Comparison of ENCODE assay signal across 2 cellular contexts in the genomic region with DNA sequence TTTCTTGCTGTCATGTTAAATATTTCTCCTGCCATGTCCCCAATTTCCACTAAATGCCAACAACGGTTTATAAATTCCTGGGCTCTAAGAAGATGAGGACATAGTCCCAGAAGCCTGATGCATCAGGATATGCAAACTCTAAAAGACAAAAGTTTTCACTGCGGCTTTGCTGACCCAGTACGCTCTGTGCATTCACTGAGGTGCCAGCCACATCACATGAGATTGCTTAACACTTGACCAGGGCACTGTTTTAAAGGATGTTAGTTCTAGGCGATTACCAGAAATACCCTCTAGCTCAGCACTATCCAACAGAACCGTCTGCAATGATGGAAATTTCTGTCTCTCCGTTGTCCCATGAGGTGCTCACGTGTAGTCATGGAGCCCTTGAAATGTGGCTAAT.
TF ChIP-seq lines count a peak whose summit lies in the region.

No MANE protein-coding gene starts in this region.

TF ChIP-seq in GM23338, 12 proteins besides CTCF, POLR2A, EP300 and RAD21:
- TF ChIP-seq, protein P1, sequence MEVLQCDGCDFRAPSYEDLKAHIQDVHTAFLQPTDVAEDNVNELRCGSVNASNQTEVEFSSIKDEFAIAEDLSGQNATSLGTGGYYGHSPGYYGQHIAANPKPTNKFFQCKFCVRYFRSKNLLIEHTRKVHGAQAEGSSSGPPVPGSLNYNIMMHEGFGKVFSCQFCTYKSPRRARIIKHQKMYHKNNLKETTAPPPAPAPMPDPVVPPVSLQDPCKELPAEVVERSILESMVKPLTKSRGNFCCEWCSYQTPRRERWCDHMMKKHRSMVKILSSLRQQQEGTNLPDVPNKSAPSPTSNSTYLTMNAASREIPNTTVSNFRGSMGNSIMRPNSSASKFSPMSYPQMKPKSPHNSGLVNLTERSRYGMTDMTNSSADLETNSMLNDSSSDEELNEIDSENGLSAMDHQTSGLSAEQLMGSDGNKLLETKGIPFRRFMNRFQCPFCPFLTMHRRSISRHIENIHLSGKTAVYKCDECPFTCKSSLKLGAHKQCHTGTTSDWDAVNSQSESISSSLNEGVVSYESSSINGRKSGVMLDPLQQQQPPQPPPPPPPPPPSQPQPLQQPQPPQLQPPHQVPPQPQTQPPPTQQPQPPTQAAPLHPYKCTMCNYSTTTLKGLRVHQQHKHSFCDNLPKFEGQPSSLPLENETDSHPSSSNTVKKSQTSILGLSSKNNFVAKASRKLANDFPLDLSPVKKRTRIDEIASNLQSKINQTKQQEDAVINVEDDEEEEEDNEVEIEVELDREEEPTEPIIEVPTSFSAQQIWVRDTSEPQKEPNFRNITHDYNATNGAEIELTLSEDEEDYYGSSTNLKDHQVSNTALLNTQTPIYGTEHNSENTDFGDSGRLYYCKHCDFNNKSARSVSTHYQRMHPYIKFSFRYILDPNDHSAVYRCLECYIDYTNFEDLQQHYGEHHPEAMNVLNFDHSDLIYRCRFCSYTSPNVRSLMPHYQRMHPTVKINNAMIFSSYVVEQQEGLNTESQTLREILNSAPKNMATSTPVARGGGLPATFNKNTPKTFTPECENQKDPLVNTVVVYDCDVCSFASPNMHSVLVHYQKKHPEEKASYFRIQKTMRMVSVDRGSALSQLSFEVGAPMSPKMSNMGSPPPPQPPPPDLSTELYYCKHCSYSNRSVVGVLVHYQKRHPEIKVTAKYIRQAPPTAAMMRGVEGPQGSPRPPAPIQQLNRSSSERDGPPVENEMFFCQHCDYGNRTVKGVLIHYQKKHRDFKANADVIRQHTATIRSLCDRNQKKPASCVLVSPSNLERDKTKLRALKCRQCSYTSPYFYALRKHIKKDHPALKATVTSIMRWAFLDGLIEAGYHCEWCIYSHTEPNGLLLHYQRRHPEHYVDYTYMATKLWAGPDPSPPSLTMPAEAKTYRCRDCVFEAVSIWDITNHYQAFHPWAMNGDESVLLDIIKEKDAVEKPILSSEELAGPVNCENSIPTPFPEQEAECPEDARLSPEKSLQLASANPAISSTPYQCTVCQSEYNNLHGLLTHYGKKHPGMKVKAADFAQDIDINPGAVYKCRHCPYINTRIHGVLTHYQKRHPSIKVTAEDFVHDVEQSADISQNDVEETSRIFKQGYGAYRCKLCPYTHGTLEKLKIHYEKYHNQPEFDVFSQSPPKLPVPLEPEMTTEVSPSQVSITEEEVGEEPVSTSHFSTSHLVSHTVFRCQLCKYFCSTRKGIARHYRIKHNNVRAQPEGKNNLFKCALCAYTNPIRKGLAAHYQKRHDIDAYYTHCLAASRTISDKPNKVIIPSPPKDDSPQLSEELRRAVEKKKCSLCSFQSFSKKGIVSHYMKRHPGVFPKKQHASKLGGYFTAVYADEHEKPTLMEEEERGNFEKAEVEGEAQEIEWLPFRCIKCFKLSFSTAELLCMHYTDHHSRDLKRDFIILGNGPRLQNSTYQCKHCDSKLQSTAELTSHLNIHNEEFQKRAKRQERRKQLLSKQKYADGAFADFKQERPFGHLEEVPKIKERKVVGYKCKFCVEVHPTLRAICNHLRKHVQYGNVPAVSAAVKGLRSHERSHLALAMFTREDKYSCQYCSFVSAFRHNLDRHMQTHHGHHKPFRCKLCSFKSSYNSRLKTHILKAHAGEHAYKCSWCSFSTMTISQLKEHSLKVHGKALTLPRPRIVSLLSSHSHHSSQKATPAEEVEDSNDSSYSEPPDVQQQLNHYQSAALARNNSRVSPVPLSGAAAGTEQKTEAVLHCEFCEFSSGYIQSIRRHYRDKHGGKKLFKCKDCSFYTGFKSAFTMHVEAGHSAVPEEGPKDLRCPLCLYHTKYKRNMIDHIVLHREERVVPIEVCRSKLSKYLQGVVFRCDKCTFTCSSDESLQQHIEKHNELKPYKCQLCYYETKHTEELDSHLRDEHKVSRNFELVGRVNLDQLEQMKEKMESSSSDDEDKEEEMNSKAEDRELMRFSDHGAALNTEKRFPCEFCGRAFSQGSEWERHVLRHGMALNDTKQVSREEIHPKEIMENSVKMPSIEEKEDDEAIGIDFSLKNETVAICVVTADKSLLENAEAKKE (CRISPR knock-in tag; IDR thresholded peaks at IDR 0.05): no peak
- TF ChIP-seq NANOG (IDR thresholded peaks at IDR 0.05; ENCODE audit: borderline replicate concordance): no peak
- TF ChIP-seq, protein P2, sequence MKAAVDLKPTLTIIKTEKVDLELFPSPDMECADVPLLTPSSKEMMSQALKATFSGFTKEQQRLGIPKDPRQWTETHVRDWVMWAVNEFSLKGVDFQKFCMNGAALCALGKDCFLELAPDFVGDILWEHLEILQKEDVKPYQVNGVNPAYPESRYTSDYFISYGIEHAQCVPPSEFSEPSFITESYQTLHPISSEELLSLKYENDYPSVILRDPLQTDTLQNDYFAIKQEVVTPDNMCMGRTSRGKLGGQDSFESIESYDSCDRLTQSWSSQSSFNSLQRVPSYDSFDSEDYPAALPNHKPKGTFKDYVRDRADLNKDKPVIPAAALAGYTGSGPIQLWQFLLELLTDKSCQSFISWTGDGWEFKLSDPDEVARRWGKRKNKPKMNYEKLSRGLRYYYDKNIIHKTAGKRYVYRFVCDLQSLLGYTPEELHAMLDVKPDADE (IDR thresholded peaks at IDR 0.05): no peak
- no peak for TF ChIP-seq CREB1 (CRISPR knock-in tag; IDR thresholded peaks at IDR 0.05; ENCODE audit: low read depth)
- TF ChIP-seq EZH2phosphoT487 (IDR thresholded peaks at IDR 0.05; ENCODE audit: unreplicated experiment): no peak
- no peak for TF ChIP-seq ZNF331 (CRISPR knock-in tag; IDR thresholded peaks at IDR 0.05; ENCODE audit: low read depth)
- no peak for TF ChIP-seq STAT1 (IDR thresholded peaks at IDR 0.05; ENCODE audit: unreplicated experiment)
- TF ChIP-seq, protein P3, sequence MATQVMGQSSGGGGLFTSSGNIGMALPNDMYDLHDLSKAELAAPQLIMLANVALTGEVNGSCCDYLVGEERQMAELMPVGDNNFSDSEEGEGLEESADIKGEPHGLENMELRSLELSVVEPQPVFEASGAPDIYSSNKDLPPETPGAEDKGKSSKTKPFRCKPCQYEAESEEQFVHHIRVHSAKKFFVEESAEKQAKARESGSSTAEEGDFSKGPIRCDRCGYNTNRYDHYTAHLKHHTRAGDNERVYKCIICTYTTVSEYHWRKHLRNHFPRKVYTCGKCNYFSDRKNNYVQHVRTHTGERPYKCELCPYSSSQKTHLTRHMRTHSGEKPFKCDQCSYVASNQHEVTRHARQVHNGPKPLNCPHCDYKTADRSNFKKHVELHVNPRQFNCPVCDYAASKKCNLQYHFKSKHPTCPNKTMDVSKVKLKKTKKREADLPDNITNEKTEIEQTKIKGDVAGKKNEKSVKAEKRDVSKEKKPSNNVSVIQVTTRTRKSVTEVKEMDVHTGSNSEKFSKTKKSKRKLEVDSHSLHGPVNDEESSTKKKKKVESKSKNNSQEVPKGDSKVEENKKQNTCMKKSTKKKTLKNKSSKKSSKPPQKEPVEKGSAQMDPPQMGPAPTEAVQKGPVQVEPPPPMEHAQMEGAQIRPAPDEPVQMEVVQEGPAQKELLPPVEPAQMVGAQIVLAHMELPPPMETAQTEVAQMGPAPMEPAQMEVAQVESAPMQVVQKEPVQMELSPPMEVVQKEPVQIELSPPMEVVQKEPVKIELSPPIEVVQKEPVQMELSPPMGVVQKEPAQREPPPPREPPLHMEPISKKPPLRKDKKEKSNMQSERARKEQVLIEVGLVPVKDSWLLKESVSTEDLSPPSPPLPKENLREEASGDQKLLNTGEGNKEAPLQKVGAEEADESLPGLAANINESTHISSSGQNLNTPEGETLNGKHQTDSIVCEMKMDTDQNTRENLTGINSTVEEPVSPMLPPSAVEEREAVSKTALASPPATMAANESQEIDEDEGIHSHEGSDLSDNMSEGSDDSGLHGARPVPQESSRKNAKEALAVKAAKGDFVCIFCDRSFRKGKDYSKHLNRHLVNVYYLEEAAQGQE (IDR thresholded peaks at IDR 0.05; ENCODE audit: unreplicated experiment): no peak
- no peak for TF ChIP-seq ZNF114 (CRISPR knock-in tag; IDR thresholded peaks at IDR 0.05)
- TF ChIP-seq EZH2 (IDR thresholded peaks at IDR 0.05; ENCODE audit: low read depth, unreplicated experiment): no peak

TF ChIP-seq in K562, 482 proteins besides CTCF, POLR2A, EP300 and RAD21:
- no peak for TF ChIP-seq FOXK1 (CRISPR knock-in tag; IDR thresholded peaks at IDR 0.05; ENCODE audit: borderline replicate concordance)
- TF ChIP-seq CHD4 (IDR thresholded peaks at IDR 0.05; ENCODE audit: insufficient read depth, insufficient replicate concordance, low read depth, low read length, poor library complexity, severe bottlenecking): no peak
- TF ChIP-seq GTF2E2 (tag; IDR thresholded peaks at IDR 0.05): no peak
- TF ChIP-seq ZNF12 (CRISPR knock-in tag; IDR thresholded peaks at IDR 0.05): no peak
- TF ChIP-seq, protein P4, sequence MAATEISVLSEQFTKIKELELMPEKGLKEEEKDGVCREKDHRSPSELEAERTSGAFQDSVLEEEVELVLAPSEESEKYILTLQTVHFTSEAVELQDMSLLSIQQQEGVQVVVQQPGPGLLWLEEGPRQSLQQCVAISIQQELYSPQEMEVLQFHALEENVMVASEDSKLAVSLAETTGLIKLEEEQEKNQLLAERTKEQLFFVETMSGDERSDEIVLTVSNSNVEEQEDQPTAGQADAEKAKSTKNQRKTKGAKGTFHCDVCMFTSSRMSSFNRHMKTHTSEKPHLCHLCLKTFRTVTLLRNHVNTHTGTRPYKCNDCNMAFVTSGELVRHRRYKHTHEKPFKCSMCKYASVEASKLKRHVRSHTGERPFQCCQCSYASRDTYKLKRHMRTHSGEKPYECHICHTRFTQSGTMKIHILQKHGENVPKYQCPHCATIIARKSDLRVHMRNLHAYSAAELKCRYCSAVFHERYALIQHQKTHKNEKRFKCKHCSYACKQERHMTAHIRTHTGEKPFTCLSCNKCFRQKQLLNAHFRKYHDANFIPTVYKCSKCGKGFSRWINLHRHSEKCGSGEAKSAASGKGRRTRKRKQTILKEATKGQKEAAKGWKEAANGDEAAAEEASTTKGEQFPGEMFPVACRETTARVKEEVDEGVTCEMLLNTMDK (IDR thresholded peaks at IDR 0.05; ENCODE audit: borderline replicate concordance, insufficient read depth, low read depth, low read length, poor library complexity, severe bottlenecking): no peak
- no peak for TF ChIP-seq NEUROD1 (IDR thresholded peaks at IDR 0.05; ENCODE audit: borderline replicate concordance, low read depth, low read length, partially characterized antibody)
